Comparison of ENCODE assay signal across 9 cellular contexts in the genomic region with DNA sequence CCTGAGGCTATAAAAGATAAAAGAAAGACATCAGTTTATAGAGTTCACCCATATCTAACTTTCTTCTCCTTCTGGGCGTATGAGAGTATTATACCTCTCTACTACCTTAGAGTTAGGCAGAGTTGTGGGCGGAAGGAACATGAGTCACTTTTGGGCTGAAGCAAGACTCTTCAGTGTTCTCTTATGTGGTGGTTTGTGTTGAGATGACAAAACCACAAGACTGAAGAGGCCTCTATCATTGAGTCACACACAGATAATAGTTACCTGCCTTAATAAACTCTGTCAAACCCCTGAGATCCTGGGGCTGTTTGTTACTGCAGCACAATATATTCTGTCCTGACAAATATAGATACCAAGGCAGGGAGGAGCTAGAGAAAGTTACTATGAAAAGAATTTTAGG.
A peak's percentile ranks its signal among the peaks of the same experiment; 100 is the strongest.
DNase-seq lines count a peak whose midpoint lies in the region; ATAC-seq and TF ChIP-seq lines count a peak whose summit lies in the region.
"Had no signal": no experiment of that assay in that cellular context is flagged by ENCODE, and none has a peak within 500 bp of the region (broad histone marks: within the 10 kb centered on the region; RNA-seq: fewer than 3 reads in every experiment).

No MANE protein-coding gene starts in this region.

- H3K27me3 Mint-ChIP-seq in CD4-positive, CD25-positive, alpha-beta regulatory T cell: peaks cover 4% of the 10 kb centered on the region
- H3K27me3 Mint-ChIP-seq in activated naive CD4-positive, alpha-beta T cell treated with anti-CD3 and anti-CD28 coated beads for 36 hours (ENCODE audit: low read depth): peaks cover 6% of the 10 kb centered on the region

- H3K4me1 ChIP-seq in CD4-positive, CD25-positive, alpha-beta regulatory T cell (ENCODE audit: control insufficient read depth, insufficient read depth, low read length, poor library complexity, severe bottlenecking): no peaks in the 10 kb centered on the region
- H3K4me1 ChIP-seq in MM.1S (ENCODE audit: low read length): no peaks in the 10 kb centered on the region

- no peaks in the 10 kb centered on the region for H3K36me3 Mint-ChIP-seq in CD4-positive, CD25-positive, alpha-beta regulatory T cell
- H3K36me3 Mint-ChIP-seq in activated naive CD4-positive, alpha-beta T cell treated with anti-CD3 and anti-CD28 coated beads for 36 hours (ENCODE audit: low read depth): no peaks in the 10 kb centered on the region

- H3K9me3 Mint-ChIP-seq in CD4-positive, CD25-positive, alpha-beta regulatory T cell: peaks cover 0 to 6% (median 2%) of the 10 kb centered on the region in 7 donors
- H3K9me3 Mint-ChIP-seq in activated naive CD4-positive, alpha-beta T cell treated with anti-CD3 and anti-CD28 coated beads for 36 hours: peaks cover 6% of the 10 kb centered on the region

- H3K9ac ChIP-seq in MM.1S (ENCODE audit: low read length): no peak overlapping the region

- peak; percentile 3 to 53 (median 23) for DNase-seq in CD4-positive, CD25-positive, alpha-beta regulatory T cell
- DNase-seq in HL-60 (ENCODE audit: low read depth in 1 of 2, low spot score in 1 of 2): peak; percentile 36 to 61
- DNase-seq in activated naive CD4-positive, alpha-beta T cell treated with anti-CD3 and anti-CD28 coated beads for 36 hours: peak; percentile 60
- peak; percentile 42 to 51 for DNase-seq in stimulated activated CD4-positive, alpha-beta T cell treated with anti-CD3 and anti-CD28 coated beads, Interleukin-2, amount 100 ng/mL, for 24 hours
- DNase-seq in NCI-H345 (lab: John Stamatoyannopoulos, UW): no peak
- no peak for DNase-seq in NCI-H82 treated with DMSO at 0.1 percent for 48 hours (lab: John Stamatoyannopoulos, UW; ENCODE audit: unreplicated experiment)
- no peak for DNase-seq in MM.1S

- H3K36me3 ChIP-seq in CD4-positive, CD25-positive, alpha-beta regulatory T cell (ENCODE audit: control insufficient read depth, insufficient read depth, low read length): no peaks in the 10 kb centered on the region
- H3K36me3 ChIP-seq in MM.1S (replicated peaks; ENCODE audit: insufficient read depth, low read length): no peaks in the 10 kb centered on the region

- no peaks in the 10 kb centered on the region for H3K9me3 ChIP-seq in CD4-positive, CD25-positive, alpha-beta regulatory T cell (ENCODE audit: control insufficient read depth in 2 of 2, low read length in 2 of 2)
- H3K9me3 ChIP-seq in MM.1S (replicated peaks; ENCODE audit: insufficient read depth, low read length): no peaks in the 10 kb centered on the region

- CTCF ChIA-PET in activated naive CD4-positive, alpha-beta T cell treated with anti-CD3 and anti-CD28 coated beads for 36 hours (lab: Charles Lee): no interaction called here

- H3K79me2 ChIP-seq in MM.1S (ENCODE audit: low read length): no peaks in the 10 kb centered on the region

- no peak overlapping the region for H3K4me2 ChIP-seq in MM.1S (ENCODE audit: low read depth, low read length)

- intact Hi-C loops in activated naive CD4-positive, alpha-beta T cell treated with anti-CD3 and anti-CD28 coated beads for 36 hours (cut with micrococcal nuclease): loop anchor here (1.0 to 5.0 kb wide), 3 partner anchors 86 to 223 kb away; no protein-coding TSS in a partner anchor

- H3K27ac Mint-ChIP-seq in CD4-positive, CD25-positive, alpha-beta regulatory T cell: peak overlapping the region in 1 of 3 donors; percentile 64
- no peak overlapping the region for H3K27ac Mint-ChIP-seq in activated naive CD4-positive, alpha-beta T cell treated with anti-CD3 and anti-CD28 coated beads for 36 hours

- no peak overlapping the region for H3K4me3 Mint-ChIP-seq in CD4-positive, CD25-positive, alpha-beta regulatory T cell
- no peak overlapping the region for H3K4me3 Mint-ChIP-seq in activated naive CD4-positive, alpha-beta T cell treated with anti-CD3 and anti-CD28 coated beads for 36 hours

- no peak for TF ChIP-seq CTCF in HL-60 (IDR thresholded peaks at IDR 0.05; ENCODE audit: insufficient read depth, low read length)
- TF ChIP-seq CTCF in MM.1S (IDR thresholded peaks at IDR 0.05; ENCODE audit: low read length): no peak

- H3K9me2 ChIP-seq in MM.1S (replicated peaks; ENCODE audit: insufficient read depth, low read length): no peaks in the 10 kb centered on the region

- peak; percentile 89 to 93 for ATAC-seq in CD4-positive, CD25-positive, alpha-beta regulatory T cell (ENCODE audit: low read depth in 2 of 2)
- peak; percentile 59 for ATAC-seq in GM21360 (IDR thresholded peaks at IDR 0.05; ENCODE audit: unreplicated experiment)

- no peak overlapping the region for H3K27ac ChIP-seq in CD4-positive, CD25-positive, alpha-beta regulatory T cell (ENCODE audit: insufficient read depth, low read length, poor library complexity, severe bottlenecking)
- H3K27ac ChIP-seq in HL-60 (replicated peaks) (peak overlapping the region; percentile 66), MM.1S (ENCODE audit: low read length) (no peak overlapping the region)

- peaks cover 0 to 11% (median 5%) of the 10 kb centered on the region in 4 donors for H3K4me1 Mint-ChIP-seq in CD4-positive, CD25-positive, alpha-beta regulatory T cell
- H3K4me1 Mint-ChIP-seq in activated naive CD4-positive, alpha-beta T cell treated with anti-CD3 and anti-CD28 coated beads for 36 hours (ENCODE audit: low read depth): peaks cover 15% of the 10 kb centered on the region

- H4K20me1 ChIP-seq in MM.1S (ENCODE audit: insufficient read depth, low read length): no peaks in the 10 kb centered on the region

- no peak overlapping the region for H3K4me3 ChIP-seq in CD4-positive, CD25-positive, alpha-beta regulatory T cell (ENCODE audit: low read depth, low read length)
- H3K4me3 ChIP-seq in HL-60 (replicated peaks; ENCODE audit: insufficient read depth, low read length) (no peak overlapping the region), MM.1S (ENCODE audit: low read length) (no peak overlapping the region)
- H3K4me3 ChIP-seq: skin epidermis had no signal

- H3K27me3 ChIP-seq in CD4-positive, CD25-positive, alpha-beta regulatory T cell (ENCODE audit: control insufficient read depth, insufficient read depth, low read length): no peaks in the 10 kb centered on the region
- no peaks in the 10 kb centered on the region for H3K27me3 ChIP-seq in HL-60 (ENCODE audit: insufficient read depth, poor library complexity, severe bottlenecking)
- no peaks in the 10 kb centered on the region for H3K27me3 ChIP-seq in MM.1S (replicated peaks; ENCODE audit: insufficient read depth, low read length)

- no peak overlapping the region for H2AFZ ChIP-seq in MM.1S (ENCODE audit: low read length)

- no peaks in the 10 kb centered on the region for H3F3A ChIP-seq in MM.1S (ENCODE audit: insufficient read depth, low read length)

Comparison
In these comparisons a context has a peak if more than half of its experiments do, and no peak if none do; other contexts are left out.
1. DNase-seq: peak in CD4-positive, CD25-positive, alpha-beta regulatory T cell (3 of 3), HL-60 (2 of 2), activated naive CD4-positive, alpha-beta T cell treated with anti-CD3 and anti-CD28 coated beads for 36 hours (single experiment) and stimulated activated CD4-positive, alpha-beta T cell treated with anti-CD3 and anti-CD28 coated beads, Interleukin-2, amount 100 ng/mL, for 24 hours (2 of 2); none in NCI-H345 (single experiment), NCI-H82 treated with DMSO at 0.1 percent for 48 hours (single experiment) and MM.1S (single experiment).